9 cellular contexts compared by ENCODE assay signal in the genomic region with DNA sequence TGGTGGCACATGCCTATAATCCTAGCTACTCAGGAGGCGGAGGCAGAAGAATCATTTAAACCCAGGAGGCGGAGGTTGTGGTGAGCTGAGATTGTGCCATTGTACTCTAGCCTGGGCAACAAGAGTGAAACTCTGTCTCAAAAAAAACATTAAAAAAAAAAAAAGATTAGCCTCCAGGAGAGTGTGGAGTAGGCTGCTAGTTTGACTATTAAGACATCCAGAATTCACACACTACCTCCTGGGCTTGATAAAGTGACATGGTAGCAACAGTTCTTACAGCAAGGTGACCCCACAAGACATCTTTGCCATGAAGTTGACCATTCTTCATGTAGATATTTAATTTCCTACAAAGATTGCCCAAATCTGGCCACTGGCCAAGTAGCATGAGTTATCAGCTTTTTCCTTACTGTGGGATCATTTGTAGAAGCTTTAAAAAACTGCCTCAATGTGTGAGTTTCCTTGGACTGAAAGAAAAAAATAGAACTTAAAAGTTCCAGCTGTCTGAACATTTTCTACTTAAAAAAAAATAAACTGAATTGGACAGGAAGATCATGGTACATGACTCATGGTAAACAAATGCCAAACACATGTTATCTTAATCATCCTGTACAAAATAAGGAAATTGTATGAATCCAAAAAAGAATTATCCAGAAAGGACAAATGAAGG. TPM values are rescaled to one million over a fixed set of nuclear protein-coding genes. Genes with fewer than 3 reads are reported as not detected.
DNase-seq lines count a peak whose midpoint lies in the region; ATAC-seq, FAIRE-seq and TF ChIP-seq lines count a peak whose summit lies in the region.
"Had no signal": no experiment of that assay in that cellular context is flagged by ENCODE, and none has a peak within 500 bp of the region (broad histone marks: within the 10 kb centered on the region; RNA-seq: fewer than 3 reads in every experiment).

No MANE protein-coding gene starts in this region.

- H3K4me3 Mint-ChIP-seq in astrocyte (ENCODE audit: unreplicated experiment) = no peak overlapping the region
- no peak overlapping the region for H3K4me3 Mint-ChIP-seq in activated T-helper 2 cell treated with anti-CD3 and anti-CD28 coated beads, Interferon-gamma antibody, Interleukin-2, Interleukin-4, amounts not matched to agents 10 μg/mL and 5 μg/mL and 100 μg/mL, durations not matched to agents 14 hours and 24 hours and 36 hours (ENCODE audit: low read depth)
- H3K4me3 Mint-ChIP-seq: activated B cell treated with CpG ODN at 0.5 μM for 24 hours had no signal

- no peaks in the 10 kb centered on the region for H3K79me2 ChIP-seq in astrocyte (ENCODE audit: insufficient read depth, low read length)

- peak overlapping the region; percentile 70 for H3K4me2 ChIP-seq in astrocyte (ENCODE audit: low read length)

- H3K4me1 Mint-ChIP-seq in astrocyte (ENCODE audit: low read depth, unreplicated experiment) = peaks cover 16% of the 10 kb centered on the region
- no peaks in the 10 kb centered on the region for H3K4me1 Mint-ChIP-seq in activated T-helper 2 cell treated with anti-CD3 and anti-CD28 coated beads, Interferon-gamma antibody, Interleukin-2, Interleukin-4, amounts not matched to agents 10 μg/mL and 5 μg/mL and 100 μg/mL, durations not matched to agents 14 hours and 24 hours and 36 hours (ENCODE audit: low read depth)

- no peaks in the 10 kb centered on the region for H3K9me3 ChIP-seq in astrocyte (ENCODE audit: insufficient read depth, low read depth, low read length)

- H3K9ac ChIP-seq in astrocyte (ENCODE audit: low read length) = no peak overlapping the region

- intact Hi-C loops in left ventricle myocardium superior (cut with micrococcal nuclease) = no loop called here
- intact Hi-C loops in activated T-helper 2 cell treated with anti-CD3 and anti-CD28 coated beads, Interferon-gamma antibody, Interleukin-2, Interleukin-4, amounts not matched to agents 10 μg/mL and 5 μg/mL and 100 μg/mL, durations not matched to agents 14 hours and 24 hours and 36 hours (cut with micrococcal nuclease) = no loop called here

- ATAC-seq in left ventricle myocardium superior (peak; percentile 83), HG02798 (IDR thresholded peaks at IDR 0.05; ENCODE audit: poor library complexity, unreplicated experiment) (no peak)

- no peaks in the 10 kb centered on the region for H3K36me3 ChIP-seq in astrocyte (ENCODE audit: insufficient read depth, low read length)

- DNase-seq in HS-27A (ENCODE audit: low read depth) (peak; percentile 45), astrocyte (ENCODE audit: low read depth) (peak; percentile 86), left ventricle myocardium superior (no peak)
- DNase-seq in stimulated activated CD8-positive, alpha-beta memory T cell treated with anti-CD3 and anti-CD28 coated beads, Interleukin-4, amount 100 ng/mL, for 48 hours = no peak
- DNase-seq in activated T-helper 2 cell treated with anti-CD3 and anti-CD28 coated beads, Interferon-gamma antibody, Interleukin-2, Interleukin-4, amounts not matched to agents 10 μg/mL and 5 μg/mL and 100 μg/mL, durations not matched to agents 14 hours and 24 hours and 36 hours (ENCODE audit: low spot score) = no peak
- DNase-seq: activated B cell treated with CpG ODN at 0.5 μM for 24 hours, NCI-H1436 treated with DMSO at 0.1 percent for 48 hours had no signal

- no peaks in the 10 kb centered on the region for H3K9me3 Mint-ChIP-seq in astrocyte (ENCODE audit: unreplicated experiment)
- H3K9me3 Mint-ChIP-seq in activated T-helper 2 cell treated with anti-CD3 and anti-CD28 coated beads, Interferon-gamma antibody, Interleukin-2, Interleukin-4, amounts not matched to agents 10 μg/mL and 5 μg/mL and 100 μg/mL, durations not matched to agents 14 hours and 24 hours and 36 hours = no peaks in the 10 kb centered on the region
- H3K9me3 Mint-ChIP-seq: activated B cell treated with CpG ODN at 0.5 μM for 24 hours had no signal

- H4K20me1 ChIP-seq in astrocyte (ENCODE audit: insufficient read depth, low read length) = no peaks in the 10 kb centered on the region

- no peaks in the 10 kb centered on the region for H3K27me3 ChIP-seq in astrocyte (ENCODE audit: insufficient read depth, low read length)

- no peak for TF ChIP-seq CTCF in astrocyte (IDR thresholded peaks at IDR 0.05; ENCODE audit: insufficient read depth, low read depth, low read length)

- peaks cover 2% of the 10 kb centered on the region for H3K27me3 Mint-ChIP-seq in astrocyte (ENCODE audit: low read depth, unreplicated experiment)
- H3K27me3 Mint-ChIP-seq in activated T-helper 2 cell treated with anti-CD3 and anti-CD28 coated beads, Interferon-gamma antibody, Interleukin-2, Interleukin-4, amounts not matched to agents 10 μg/mL and 5 μg/mL and 100 μg/mL, durations not matched to agents 14 hours and 24 hours and 36 hours (ENCODE audit: low read depth) = peaks cover 8% of the 10 kb centered on the region
- H3K27me3 Mint-ChIP-seq: activated B cell treated with CpG ODN at 0.5 μM for 24 hours had no signal

- peaks cover 1% of the 10 kb centered on the region for H3K36me3 Mint-ChIP-seq in astrocyte (ENCODE audit: low read depth, unreplicated experiment)
- no peaks in the 10 kb centered on the region for H3K36me3 Mint-ChIP-seq in activated T-helper 2 cell treated with anti-CD3 and anti-CD28 coated beads, Interferon-gamma antibody, Interleukin-2, Interleukin-4, amounts not matched to agents 10 μg/mL and 5 μg/mL and 100 μg/mL, durations not matched to agents 14 hours and 24 hours and 36 hours (ENCODE audit: low read depth)

- H3K4me3 ChIP-seq in astrocyte (ENCODE audit: insufficient read depth, low read depth, low read length) = no peak overlapping the region

- FAIRE-seq in astrocyte (lab: Jason Lieb, UNC) = peak; percentile 9

- H3K27ac ChIP-seq in astrocyte (ENCODE audit: low read depth, low read length) = peak overlapping the region; percentile 31
- peak overlapping the region; percentile 50 for H3K27ac ChIP-seq in temporal lobe (ENCODE audit: low read depth, low read length)

- H2AFZ ChIP-seq in astrocyte (ENCODE audit: low read depth, low read length) = no peak overlapping the region

- H3K4me1 ChIP-seq in astrocyte (ENCODE audit: insufficient read depth, low read length) = peaks cover 5% of the 10 kb centered on the region

- H3K27ac Mint-ChIP-seq in astrocyte (ENCODE audit: unreplicated experiment) = peak overlapping the region; percentile 75
- H3K27ac Mint-ChIP-seq in activated T-helper 2 cell treated with anti-CD3 and anti-CD28 coated beads, Interferon-gamma antibody, Interleukin-2, Interleukin-4, amounts not matched to agents 10 μg/mL and 5 μg/mL and 100 μg/mL, durations not matched to agents 14 hours and 24 hours and 36 hours = no peak overlapping the region
- H3K27ac Mint-ChIP-seq: activated B cell treated with CpG ODN at 0.5 μM for 24 hours had no signal

RNA-seq across cellular contexts. Expression of a gene that starts 35.3 kb away (rescaled TPM):
- total RNA-seq in astrocyte (44.5 and 51.6 TPM in 2 replicates), left ventricle myocardium superior (45.8 TPM), temporal lobe (16.0 TPM)
- 59.1 and 61.8 TPM in 2 replicates for total RNA-seq in activated T-helper 2 cell treated with anti-CD3 and anti-CD28 coated beads, Interferon-gamma antibody, Interleukin-2, Interleukin-4, amounts not matched to agents 10 μg/mL and 5 μg/mL and 100 μg/mL, durations not matched to agents 14 hours and 24 hours and 36 hours

Comparison
In these comparisons a context has a peak if more than half of its experiments do, and no peak if none do; other contexts are left out.
1. DNase-seq: peak in HS-27A (single experiment) and astrocyte (single experiment); none in left ventricle myocardium superior (single experiment), stimulated activated CD8-positive, alpha-beta memory T cell treated with anti-CD3 and anti-CD28 coated beads, Interleukin-4, amount 100 ng/mL, for 48 hours (single experiment) and activated T-helper 2 cell treated with anti-CD3 and anti-CD28 coated beads, Interferon-gamma antibody, Interleukin-2, Interleukin-4, amounts not matched to agents 10 μg/mL and 5 μg/mL and 100 μg/mL, durations not matched to agents 14 hours and 24 hours and 36 hours (single experiment).